In genomic region chr3:89426060-89426459, GRCh38 we compare ENCODE assay signal across 28 cellular contexts.
"Had no signal": no experiment of that assay in that cellular context is flagged by ENCODE, and none has a peak within 500 bp of the region (broad histone marks: within the 10 kb centered on the region; RNA-seq: fewer than 3 reads in every experiment).

No MANE protein-coding gene starts in this region.

- DNase-seq: natural killer cell; occipital lobe; ovary; posterior cingulate gyrus; psoas muscle; right cardiac atrium; right lobe of liver; sigmoid colon; small intestine; stimulated activated CD4-positive, alpha-beta T cell treated with anti-CD3 and anti-CD28 coated beads, Interleukin-15, amount 100 ng/mL, for 24 hours; stimulated activated CD4-positive, alpha-beta T cell treated with anti-CD3 and anti-CD28 coated beads, Interleukin-2, amount 100 ng/mL, for 24 hours; stimulated activated CD4-positive, alpha-beta T cell treated with anti-CD3 and anti-CD28 coated beads, Interleukin-2, amount 100 ng/mL, for 48 hours; stimulated activated CD4-positive, alpha-beta T cell treated with anti-CD3 and anti-CD28 coated beads, Interleukin-4, amount 100 ng/mL, for 24 hours; stimulated activated naive B cell treated with anti-CD40 and anti-IgM and Interleukin-4, amounts not matched to agents 10 μg/mL and 1 μg/mL and 100 μg/mL, for 72 hours; stimulated activated naive CD4-positive, alpha-beta T cell treated with Interleukin-2 at 50 U/mL for 16 hours; stomach; thyroid gland; trophoblast cell; upper lobe of left lung had no signal

- H3K36me3 ChIP-seq: ovary, right lobe of liver, sigmoid colon, stomach, thoracic aorta, thyroid gland, tibial nerve, upper lobe of left lung, vagina had no signal

- H3K79me2 ChIP-seq: parathyroid adenoma had no signal

- H3K9me3 ChIP-seq: ovary, psoas muscle, right lobe of liver, sigmoid colon, stomach, thoracic aorta, thyroid gland, tibial nerve, upper lobe of left lung, vagina had no signal

- H3K4me3 Mint-ChIP-seq: natural killer cell; nephron; neural crest cell; stimulated activated effector memory CD8-positive, alpha-beta T cell treated with anti-CD3 and anti-CD28 coated beads, Interleukin-12 subunit alpha, Interleukin-12 subunit beta, amount 100 ng/mL, for 72 hours; stimulated activated naive B cell treated with anti-CD40 and anti-IgM and Interleukin-4, amounts not matched to agents 10 μg/mL and 1 μg/mL and 100 μg/mL, for 72 hours; stimulated activated naive CD8-positive, alpha-beta T cell treated with anti-CD3 and anti-CD28 coated beads, Interleukin-15, Interleukin-2, amounts not matched to agents 100 ng/mL and 50 ng/mL, for 24 hours had no signal

- H3K9ac ChIP-seq: parathyroid adenoma had no signal

- H3K27me3 ChIP-seq: ovary, right lobe of liver, sigmoid colon, stomach, thyroid gland, tibial nerve, upper lobe of left lung, vagina had no signal

- H3K4me3 ChIP-seq: ovary, psoas muscle, right lobe of liver, sigmoid colon, stomach, thoracic aorta, thyroid gland, tibial nerve, upper lobe of left lung, vagina had no signal

- H2AFZ ChIP-seq: parathyroid adenoma had no signal

- H3K4me1 Mint-ChIP-seq: natural killer cell; nephron; neural crest cell; stimulated activated effector memory CD8-positive, alpha-beta T cell treated with anti-CD3 and anti-CD28 coated beads, Interleukin-12 subunit alpha, Interleukin-12 subunit beta, amount 100 ng/mL, for 72 hours; stimulated activated naive B cell treated with anti-CD40 and anti-IgM and Interleukin-4, amounts not matched to agents 10 μg/mL and 1 μg/mL and 100 μg/mL, for 72 hours had no signal

- ATAC-seq: natural killer cell; psoas muscle; right cardiac atrium; right lobe of liver; stimulated activated effector memory CD8-positive, alpha-beta T cell treated with anti-CD3 and anti-CD28 coated beads, Interleukin-12 subunit alpha, Interleukin-12 subunit beta, amount 100 ng/mL, for 72 hours; stimulated activated naive B cell treated with anti-CD40 and anti-IgM and Interleukin-4, amounts not matched to agents 10 μg/mL and 1 μg/mL and 100 μg/mL, for 72 hours had no signal

- H3K27ac Mint-ChIP-seq: natural killer cell; nephron; progenitor cell of endocrine pancreas; stimulated activated effector memory CD8-positive, alpha-beta T cell treated with anti-CD3 and anti-CD28 coated beads, Interleukin-12 subunit alpha, Interleukin-12 subunit beta, amount 100 ng/mL, for 72 hours; stimulated activated naive B cell treated with anti-CD40 and anti-IgM and Interleukin-4, amounts not matched to agents 10 μg/mL and 1 μg/mL and 100 μg/mL, for 72 hours; stimulated activated naive CD8-positive, alpha-beta T cell treated with anti-CD3 and anti-CD28 coated beads, Interleukin-15, Interleukin-2, amounts not matched to agents 100 ng/mL and 50 ng/mL, for 24 hours had no signal

- H3K4me1 ChIP-seq: parathyroid adenoma, psoas muscle, right lobe of liver, sigmoid colon, stomach, thyroid gland, tibial nerve, upper lobe of left lung, vagina had no signal

- H3K36me3 Mint-ChIP-seq: natural killer cell; stimulated activated effector memory CD8-positive, alpha-beta T cell treated with anti-CD3 and anti-CD28 coated beads, Interleukin-12 subunit alpha, Interleukin-12 subunit beta, amount 100 ng/mL, for 72 hours; stimulated activated naive B cell treated with anti-CD40 and anti-IgM and Interleukin-4, amounts not matched to agents 10 μg/mL and 1 μg/mL and 100 μg/mL, for 72 hours had no signal

- H3K27ac ChIP-seq: ovary, parathyroid adenoma, psoas muscle, right lobe of liver, sigmoid colon, stomach, thoracic aorta, thyroid gland, tibial nerve, upper lobe of left lung, vagina had no signal

- H3K27me3 Mint-ChIP-seq: progenitor cell of endocrine pancreas; stimulated activated naive B cell treated with anti-CD40 and anti-IgM and Interleukin-4, amounts not matched to agents 10 μg/mL and 1 μg/mL and 100 μg/mL, for 72 hours; stimulated activated naive CD8-positive, alpha-beta T cell treated with anti-CD3 and anti-CD28 coated beads, Interleukin-15, Interleukin-2, amounts not matched to agents 100 ng/mL and 50 ng/mL, for 24 hours had no signal

- H3K9me3 Mint-ChIP-seq: nephron, neural crest cell had no signal
